In genomic region chr11:1233351-1234053, GRCh38 we compare ENCODE assay signal across 23 cellular contexts. TPM values are rescaled to one million over a fixed set of nuclear protein-coding genes. Genes with fewer than 3 reads are reported as not detected.
DNase-seq lines count a peak whose midpoint lies in the region; ATAC-seq and FAIRE-seq lines count a peak whose summit lies in the region.
"Had no signal": no experiment of that assay in that cellular context is flagged by ENCODE, and none has a peak within 500 bp of the region (broad histone marks: within the 10 kb centered on the region; RNA-seq: fewer than 3 reads in every experiment).

No MANE protein-coding gene starts in this region.

- no peak overlapping the region for H3K4me3 Mint-ChIP-seq in natural killer cell treated with Interleukin-12 subunit alpha and Interleukin-12 subunit beta and Interleukin-15 and Interleukin-18, amount 100 ng/mL, for 72 hours
- H3K4me3 Mint-ChIP-seq: CD8-positive, alpha-beta memory T cell; immature natural killer cell; stimulated activated effector memory CD8-positive, alpha-beta T cell treated with anti-CD3 and anti-CD28 coated beads, Interleukin-12 subunit alpha, Interleukin-12 subunit beta, amount 100 ng/mL, for 72 hours had no signal

- ATAC-seq in left ventricle myocardium superior, result no peak
- no peak for ATAC-seq in natural killer cell treated with Interleukin-12 subunit alpha and Interleukin-12 subunit beta and Interleukin-15 and Interleukin-18, amount 100 ng/mL, for 72 hours
- ATAC-seq: stimulated activated effector memory CD8-positive, alpha-beta T cell treated with anti-CD3 and anti-CD28 coated beads, Interleukin-12 subunit alpha, Interleukin-12 subunit beta, amount 100 ng/mL, for 72 hours had no signal

- no peaks in the 10 kb centered on the region for H3K9me3 Mint-ChIP-seq in natural killer cell treated with Interleukin-12 subunit alpha and Interleukin-12 subunit beta and Interleukin-15 and Interleukin-18, amount 100 ng/mL, for 72 hours
- H3K9me3 Mint-ChIP-seq: CD8-positive, alpha-beta memory T cell; immature natural killer cell; stimulated activated effector memory CD8-positive, alpha-beta T cell treated with anti-CD3 and anti-CD28 coated beads, Interleukin-12 subunit alpha, Interleukin-12 subunit beta, amount 100 ng/mL, for 72 hours had no signal

- H3K36me3 ChIP-seq in small intestine (ENCODE audit: control insufficient read depth in 2 of 2, insufficient read depth in 2 of 2, low read length in 2 of 2), result no peaks in the 10 kb centered on the region
- H3K36me3 ChIP-seq: prostate gland, SJSA1 had no signal

- no peaks in the 10 kb centered on the region for H3K9me3 ChIP-seq in small intestine (ENCODE audit: control insufficient read depth, low read depth)
- H3K9me3 ChIP-seq: prostate gland, SJSA1 had no signal

- H3K4me1 ChIP-seq in small intestine (ENCODE audit: control insufficient read depth in 2 of 2, insufficient read depth in 1 of 2, low read depth in 1 of 2, low read length in 1 of 2), result peaks cover 0 to 2% of the 10 kb centered on the region in 2 donors
- H3K4me1 ChIP-seq: prostate gland, SJSA1 had no signal

- intact Hi-C loops in left ventricle myocardium superior (cut with micrococcal nuclease), result no loop called here

- H3K4me3 ChIP-seq in small intestine (ENCODE audit: low read depth in 1 of 2, low read length in 2 of 2), result no peak overlapping the region
- H3K4me3 ChIP-seq: GM23248, prostate gland, SJSA1 had no signal

- FAIRE-seq in small intestine (lab: Jason Lieb, UNC), result no peak
- FAIRE-seq: A204.1, TTC549 had no signal

- H3K27ac ChIP-seq in small intestine (ENCODE audit: low read depth in 1 of 2, low read length in 1 of 2) (no peak overlapping the region), substantia nigra (ENCODE audit: low read depth, low read length, poor library complexity, severe bottlenecking) (no peak overlapping the region)
- H3K27ac ChIP-seq: GM23248, prostate gland, SJSA1 had no signal

- no peaks in the 10 kb centered on the region for H3K36me3 Mint-ChIP-seq in natural killer cell treated with Interleukin-12 subunit alpha and Interleukin-12 subunit beta and Interleukin-15 and Interleukin-18, amount 100 ng/mL, for 72 hours
- H3K36me3 Mint-ChIP-seq: CD8-positive, alpha-beta memory T cell; immature natural killer cell; stimulated activated effector memory CD8-positive, alpha-beta T cell treated with anti-CD3 and anti-CD28 coated beads, Interleukin-12 subunit alpha, Interleukin-12 subunit beta, amount 100 ng/mL, for 72 hours had no signal

- no peaks in the 10 kb centered on the region for H3K27me3 Mint-ChIP-seq in natural killer cell treated with Interleukin-12 subunit alpha and Interleukin-12 subunit beta and Interleukin-15 and Interleukin-18, amount 100 ng/mL, for 72 hours
- H3K27me3 Mint-ChIP-seq: CD8-positive, alpha-beta memory T cell had no signal

- H3K27me3 ChIP-seq in small intestine (ENCODE audit: control insufficient read depth in 2 of 2, insufficient read depth in 2 of 2, low read length in 2 of 2), result peaks cover 0 to 3% of the 10 kb centered on the region in 2 donors
- H3K27me3 ChIP-seq: SJSA1 had no signal

- WGBS in small intestine, 3 donors, result 27 to 65% (median 31%) methylated on average over 12 to 21 of the region's 21 CpGs

- no peak overlapping the region for H3K27ac Mint-ChIP-seq in natural killer cell treated with Interleukin-12 subunit alpha and Interleukin-12 subunit beta and Interleukin-15 and Interleukin-18, amount 100 ng/mL, for 72 hours
- H3K27ac Mint-ChIP-seq: CD8-positive, alpha-beta memory T cell; immature natural killer cell; stimulated activated effector memory CD8-positive, alpha-beta T cell treated with anti-CD3 and anti-CD28 coated beads, Interleukin-12 subunit alpha, Interleukin-12 subunit beta, amount 100 ng/mL, for 72 hours had no signal

- DNase-seq in NCI-H1092 treated with DMSO at 0.1 percent for 48 hours (lab: John Stamatoyannopoulos, UW) (peak; percentile 6), NCI-H1092 (lab: John Stamatoyannopoulos, UW) (no peak), NCI-H345 treated with DMSO at 0.1 percent for 48 hours (lab: John Stamatoyannopoulos, UW; ENCODE audit: unreplicated experiment) (peak; percentile 41), left ventricle myocardium superior (peak; percentile 9), small intestine (peak; percentile 13), substantia nigra (lab: John Stamatoyannopoulos, UW) (no peak), COLO668 (lab: John Stamatoyannopoulos, UW; ENCODE audit: unreplicated experiment) (no peak)
- DNase-seq in natural killer cell treated with Interleukin-12 subunit alpha and Interleukin-12 subunit beta and Interleukin-15 and Interleukin-18, amount 100 ng/mL, for 72 hours (ENCODE audit: low spot score), result no peak
- DNase-seq: activated naive CD4-positive, alpha-beta T cell; effector memory CD4-positive, alpha-beta T cell; foreskin melanocyte; GM23248; immature natural killer cell; KG1; NCI-H146; NK-92 treated with Interleukin-12 subunit alpha and Interleukin-12 subunit beta, amount 100 ng/mL, for 24 hours; stimulated activated CD4-positive, alpha-beta T cell treated with anti-CD3 and anti-CD28 coated beads, Interleukin-4, amount 100 ng/mL, for 24 hours had no signal

- H3K4me1 Mint-ChIP-seq in natural killer cell treated with Interleukin-12 subunit alpha and Interleukin-12 subunit beta and Interleukin-15 and Interleukin-18, amount 100 ng/mL, for 72 hours (ENCODE audit: low read depth in 2 of 2), result no peaks in the 10 kb centered on the region
- H3K4me1 Mint-ChIP-seq: CD8-positive, alpha-beta memory T cell; immature natural killer cell; stimulated activated effector memory CD8-positive, alpha-beta T cell treated with anti-CD3 and anti-CD28 coated beads, Interleukin-12 subunit alpha, Interleukin-12 subunit beta, amount 100 ng/mL, for 72 hours had no signal

RNA-seq across cellular contexts. Expression of gene MUC5B, which starts 10.6 kb away (rescaled TPM):
- not detected for total RNA-seq in left ventricle myocardium superior
- polyA plus RNA-seq in small intestine, result under 1 TPM in 1 of 3 donors, not detected in 2; 0.04 TPM
- total RNA-seq in natural killer cell treated with Interleukin-12 subunit alpha and Interleukin-12 subunit beta and Interleukin-15 and Interleukin-18, amount 100 ng/mL, for 72 hours, result not detected
- total RNA-seq: CD8-positive, alpha-beta memory T cell; GM23248; SJSA1 had no signal
- polyA plus RNA-seq: CD8-positive, alpha-beta memory T cell; GM23248; immature natural killer cell had no signal

Comparison
In these comparisons a context has a peak if more than half of its experiments do, and no peak if none do; other contexts are left out.
1. DNase-seq: peak in NCI-H1092 treated with DMSO at 0.1 percent for 48 hours (single experiment), NCI-H345 treated with DMSO at 0.1 percent for 48 hours (single experiment), left ventricle myocardium superior (single experiment) and small intestine (single experiment); none in NCI-H1092 (single experiment), substantia nigra (0 of 49), COLO668 (single experiment) and natural killer cell treated with Interleukin-12 subunit alpha and Interleukin-12 subunit beta and Interleukin-15 and Interleukin-18, amount 100 ng/mL, for 72 hours (single experiment).